ENCODE assay signal across 9 cellular contexts in the genomic region with DNA sequence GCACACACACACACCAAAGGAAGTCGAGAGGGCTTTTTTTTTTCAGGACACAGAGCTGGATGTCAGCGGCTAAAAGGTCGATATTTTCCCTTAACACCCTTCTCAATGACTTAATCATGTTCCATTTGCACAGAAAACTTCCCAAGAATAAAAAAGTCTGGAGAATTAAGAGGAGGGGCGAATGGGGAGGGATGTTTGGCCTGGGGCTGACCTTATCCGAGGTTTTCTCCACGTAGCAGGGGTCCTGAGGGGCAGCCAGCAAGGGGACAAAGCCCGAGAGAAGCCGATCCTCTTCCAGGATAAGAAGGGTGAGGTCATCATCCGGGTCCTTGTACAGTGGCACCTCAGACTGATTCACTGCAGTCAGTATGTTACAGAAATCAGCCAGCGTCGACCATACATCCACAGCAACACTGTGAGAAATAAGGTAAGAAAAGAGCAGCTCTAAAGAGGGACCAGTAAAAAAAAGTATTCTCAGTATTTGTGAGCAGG.
A peak's percentile ranks its signal among the peaks of the same experiment; 100 is the strongest.
DNase-seq lines count a peak whose midpoint lies in the region; ATAC-seq and TF ChIP-seq lines count a peak whose summit lies in the region.
"Had no signal": no experiment of that assay in that cellular context is flagged by ENCODE, and none has a peak within 500 bp of the region (broad histone marks: within the 10 kb centered on the region; RNA-seq: fewer than 3 reads in every experiment).

No MANE protein-coding gene starts in this region.

- in situ Hi-C loops in HAP-1 (cut with MboI; ENCODE audit: low sequenced_read_pairs): no loop called here

- POLR2A ChIA-PET in AG04450 (lab: Yijun Ruan, JAX): interaction anchor here (0.7 to 2.5 kb wide), 20 partner anchors 9 to 114 kb away, joined by 3 to 30 read pairs (median 5); no protein-coding TSS in a partner anchor

- CTCF ChIA-PET in AG04450 (lab: Charles Lee): interaction anchor here (1.1 kb wide), 1 partner anchor 72 kb away, joined by 4 read pairs; no protein-coding TSS in a partner anchor

- H3K9me3 ChIP-seq in AG04450 (ENCODE audit: control insufficient read depth, insufficient read depth, low read length) (no peaks in the 10 kb centered on the region), SJCRH30 (replicated peaks) (no peaks in the 10 kb centered on the region), HAP-1 (no peaks in the 10 kb centered on the region)

- H3K27ac ChIP-seq in AG04450 (ENCODE audit: low read depth, low read length) (peak overlapping the region; percentile 98), SJCRH30 (peak overlapping the region; percentile 41; the same call in 1 of the 2 replicates)

- H3K4me3 ChIP-seq in AG04450 (ENCODE audit: low read depth, low read length): peak overlapping the region; percentile 14; the same call in 1 of the 2 replicates
- peak overlapping the region; percentile 33 for H3K4me3 ChIP-seq in SJCRH30
- no peak overlapping the region for H3K4me3 ChIP-seq in fibroblast of pulmonary artery (replicated peaks; ENCODE audit: low read depth, low read length)
- no peak overlapping the region for H3K4me3 ChIP-seq in HAP-1

- H3K4me1 ChIP-seq in SJCRH30 (peaks cover 28% of the 10 kb centered on the region), HAP-1 (no peaks in the 10 kb centered on the region)

- H3K36me3 ChIP-seq in SJCRH30: peaks cover 4% of the 10 kb centered on the region; the same call in 1 of the 2 replicates
- peaks cover 5% of the 10 kb centered on the region for H3K36me3 ChIP-seq in HAP-1 (replicated peaks)

- ATAC-seq in omental fat pad (ENCODE audit: low FRiP score) (peak; percentile 45), HG02610 (IDR thresholded peaks at IDR 0.05; ENCODE audit: unreplicated experiment) (no peak), HG03108 (IDR thresholded peaks at IDR 0.05; ENCODE audit: unreplicated experiment) (no peak)

- H3K27me3 ChIP-seq in AG04450 (ENCODE audit: control insufficient read depth, insufficient read depth, low read length): no peaks in the 10 kb centered on the region
- no peaks in the 10 kb centered on the region for H3K27me3 ChIP-seq in SJCRH30
- no peaks in the 10 kb centered on the region for H3K27me3 ChIP-seq in HAP-1 (ENCODE audit: low read depth)

- DNase-seq in AG04450 (ENCODE audit: low read depth, low spot score) (peak; percentile 57), SJCRH30 (peak; percentile 44 to 55), fibroblast of pulmonary artery (ENCODE audit: low read depth) (peak; percentile 84), omental fat pad (ENCODE audit: low spot score) (no peak), AML-193 (lab: John Stamatoyannopoulos, UW) (no peak), HAP-1 (ENCODE audit: low spot score in 2 of 2) (no peak)
- DNase-seq: activated effector memory CD4-positive, alpha-beta T cell treated with anti-CD3 and anti-CD28 coated beads, Interleukin-2, amount 50 U/mL, for 16 hours had no signal

- TF ChIP-seq CTCF in AG04450 (IDR thresholded peaks at IDR 0.05; ENCODE audit: low read depth, low read length) (no peak), fibroblast of pulmonary artery (IDR thresholded peaks at IDR 0.05; ENCODE audit: low read length, missing control alignments) (no peak), omental fat pad (IDR thresholded peaks at IDR 0.05) (no peak)

Comparison
In these comparisons a context has a peak if more than half of its experiments do, and no peak if none do; other contexts are left out.
1. DNase-seq: peak in AG04450 (single experiment), SJCRH30 (2 of 2) and fibroblast of pulmonary artery (single experiment); none in omental fat pad (single experiment), AML-193 (0 of 2) and HAP-1 (0 of 2).
2. H3K4me3 ChIP-seq: peak in AG04450 (single experiment) and SJCRH30 (single experiment); none in fibroblast of pulmonary artery (single experiment) and HAP-1 (single experiment).